Comparison of ENCODE assay signal across 8 cellular contexts in the genomic region with DNA sequence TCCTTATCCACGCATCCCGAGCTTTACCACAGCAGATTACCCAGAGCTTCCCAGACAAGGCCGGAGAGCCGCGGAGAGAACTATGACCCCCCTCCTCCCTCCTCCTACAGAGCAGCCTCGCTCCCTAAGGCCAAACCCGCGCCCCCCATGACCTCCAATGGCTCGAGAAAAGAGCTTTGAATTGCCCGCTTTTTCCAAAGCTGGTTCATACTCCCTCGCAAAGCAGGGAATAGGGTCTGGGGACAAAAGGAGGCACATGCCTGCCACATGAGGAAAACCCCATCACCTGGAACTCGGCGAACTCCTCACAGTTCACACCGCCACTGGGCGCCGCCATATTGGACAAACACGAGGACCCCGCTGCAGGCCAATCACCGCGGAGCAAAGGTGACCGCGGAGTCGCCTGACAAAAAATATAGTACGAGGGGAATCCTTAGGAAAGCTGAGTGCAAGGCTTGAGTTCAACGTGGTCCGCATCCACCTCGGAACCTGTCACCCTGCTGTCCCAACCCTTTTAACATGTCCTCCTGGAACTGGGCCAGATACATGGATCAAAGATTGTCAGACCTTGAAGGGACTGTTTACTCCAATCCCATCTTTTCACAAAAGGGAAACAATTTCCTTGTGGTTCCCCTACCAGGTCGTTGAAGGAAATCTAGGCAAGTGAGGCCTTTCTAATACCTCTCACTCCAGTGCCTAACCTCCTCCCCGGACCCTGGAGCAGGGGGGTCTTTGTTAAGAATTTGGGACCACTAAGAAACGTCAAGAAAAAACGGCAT. TPM values are rescaled to one million over a fixed set of nuclear protein-coding genes. Genes with fewer than 3 reads are reported as not detected.
A peak's percentile ranks its signal among the peaks of the same experiment; 100 is the strongest.
DNase-seq lines count a peak whose midpoint lies in the region; ATAC-seq and TF ChIP-seq lines count a peak whose summit lies in the region.

Gene MIX23, minus strand, starts transcription at position 344 of the 779 bp plus-strand sequence. Its CDS starts 7 bp downstream, at position 337.

- DNase-seq in CD14-positive monocyte (ENCODE audit: low spot score) (peak; percentile 76), HuH-7 (ENCODE audit: low spot score) (peak; percentile 87), mesenteric fat pad (ENCODE audit: low spot score) (peak; percentile 93)
- DNase-seq in activated CD8-positive, alpha-beta memory T cell treated with anti-CD3 and anti-CD28 coated beads, Interleukin-2, amount 50 U/mL, for 24 hours (ENCODE audit: extremely low read depth), result peak; percentile 71
- peak; percentile 61 for DNase-seq in stimulated activated CD8-positive, alpha-beta memory T cell treated with anti-CD3 and anti-CD28 coated beads, Interleukin-15, amount 100 ng/mL, for 24 hours (ENCODE audit: low read depth)

- H3K9me3 ChIP-seq in OCI-LY1 (ENCODE audit: low read length), result no peaks in the 10 kb centered on the region

- H3K27me3 ChIP-seq in OCI-LY1 (ENCODE audit: insufficient read depth, low read length), result no peaks in the 10 kb centered on the region

- H3K4me2 ChIP-seq in OCI-LY1 (ENCODE audit: low read length), result peak within 1 kb of the TSS; percentile 98

- H3F3A ChIP-seq in OCI-LY1 (ENCODE audit: insufficient read depth, low read length), result no peaks in the 10 kb centered on the region; the same call in 1 of the 2 replicates

- peaks cover 3 to 7% of the 10 kb centered on the region in 2 donors for H3K36me3 Mint-ChIP-seq in CD14-positive monocyte

- H3K79me2 ChIP-seq in OCI-LY1 (ENCODE audit: insufficient read depth, low read length), result peaks cover 48% of the 10 kb centered on the region

- ATAC-seq in GM19468 (IDR thresholded peaks at IDR 0.05; ENCODE audit: extremely low read depth, unreplicated experiment), result peak; percentile 32

- peak within 1 kb of the TSS; percentile 90 for H2AFZ ChIP-seq in OCI-LY1 (ENCODE audit: low read length)

- H3K9me3 Mint-ChIP-seq in CD14-positive monocyte, result no peaks in the 10 kb centered on the region

- H3K4me1 Mint-ChIP-seq in CD14-positive monocyte, result peaks cover 28% of the 10 kb centered on the region

- TF ChIP-seq CTCF in CD14-positive monocyte (IDR thresholded peaks at IDR 0.05), result no peak
- no peak for TF ChIP-seq CTCF in OCI-LY1 (IDR thresholded peaks at IDR 0.05; ENCODE audit: low read length)

- peak within 1 kb of the TSS; percentile 83 to 93 (median 92) for H3K27ac Mint-ChIP-seq in CD14-positive monocyte

- intact Hi-C loops in CD14-positive monocyte (cut with micrococcal nuclease), result loop anchor here (5.0 to 10.0 kb wide), 3 partner anchors 34 to 1202 kb away; partner anchors contain the start of genes HACD2 (in 1 of the 2), PARP14 (in 1 of the 2) and WDR5B (in 1 of the 2)

- H3K4me3 Mint-ChIP-seq in CD14-positive monocyte, result peak within 1 kb of the TSS; percentile 88 to 91

- H3K9me2 ChIP-seq in OCI-LY1 (ENCODE audit: low read depth, low read length), result no peaks in the 10 kb centered on the region

- H3K27me3 Mint-ChIP-seq in CD14-positive monocyte (ENCODE audit: low read depth in 3 of 3), result no peaks in the 10 kb centered on the region

- peaks cover 53% of the 10 kb centered on the region for H3K4me1 ChIP-seq in OCI-LY1 (ENCODE audit: insufficient read depth, low read length, severe bottlenecking)

- H3K9ac ChIP-seq in OCI-LY1 (ENCODE audit: low read length), result peak within 1 kb of the TSS; percentile 89

- no peaks in the 10 kb centered on the region for H4K20me1 ChIP-seq in OCI-LY1 (ENCODE audit: insufficient read depth, low read length)

- peaks cover 17% of the 10 kb centered on the region; the same call in 1 of the 2 replicates for H3K36me3 ChIP-seq in OCI-LY1 (ENCODE audit: insufficient read depth, low read length)

- H3K4me3 ChIP-seq in OCI-LY1 (ENCODE audit: low read depth, low read length, poor library complexity, severe bottlenecking), result peak within 1 kb of the TSS; percentile 89

- H3K27ac ChIP-seq in OCI-LY1 (ENCODE audit: low read depth, low read length, poor library complexity, severe bottlenecking), result peak within 1 kb of the TSS; percentile 76

- in situ Hi-C loops in endometrial microvascular endothelial cells (cut with HindIII; ENCODE audit: inconsistent ontology term, low pct_unique_long_range_greater_than_20kb, low sequenced_read_pairs), result no loop called here

RNA-seq across cellular contexts. Expression of gene MIX23, which starts in this region (rescaled TPM):
- polyA plus RNA-seq in CD14-positive monocyte, result 1 to 10 TPM; 5.2 to 8.2 TPM
- total RNA-seq in endometrial microvascular endothelial cells (ENCODE audit: inconsistent ontology term), result 19.1 TPM
- total RNA-seq in mesenteric fat pad, result 22.0 TPM

Comparison
In these comparisons a context has a peak if more than half of its experiments do, and no peak if none do; other contexts are left out.
1. Peak in every context shown above with its lines: DNase-seq, ATAC-seq, H3K4me3 ChIP-seq and H3K27ac ChIP-seq.